In genomic region chr3:57397175-57398026, GRCh38 we compare ENCODE assay signal across 8 cellular contexts.
DNase-seq lines count a peak whose midpoint lies in the region; ATAC-seq and TF ChIP-seq lines count a peak whose summit lies in the region.

No MANE protein-coding gene starts in this region.

- TF ChIP-seq POLR2A in spleen (IDR thresholded peaks at IDR 0.05): no peak

- H3K27me3 ChIP-seq in left ventricle myocardium inferior (ENCODE audit: low read depth) (peaks cover 9% of the 10 kb centered on the region), spleen (replicated peaks in 1 of 7) (no peaks in the 10 kb centered on the region)

- TF ChIP-seq CTCF in GM20000 (IDR thresholded peaks at IDR 0.05; ENCODE audit: extremely low read depth, missing control alignments) (peak; percentile 83), left ventricle myocardium inferior (IDR thresholded peaks at IDR 0.05; ENCODE audit: borderline replicate concordance) (peak; percentile 84), spleen (IDR thresholded peaks at IDR 0.05 in 8 of 11, conservative IDR thresholded peaks at IDR 0.05 in 3 of 11) (peak; percentile 62 to 85 (median 81))

- H3K36me3 ChIP-seq in SK-N-MC (ENCODE audit: insufficient read depth, low read length): no peaks in the 10 kb centered on the region
- H3K36me3 ChIP-seq in left ventricle myocardium inferior: no peaks in the 10 kb centered on the region
- H3K36me3 ChIP-seq in spleen: no peaks in the 10 kb centered on the region

- DNase-seq in Daoy (ENCODE audit: low read depth) (peak; percentile 54), GM20000 (ENCODE audit: low spot score) (peak; percentile 66), SK-N-MC (ENCODE audit: low read depth, low spot score) (peak; percentile 12), left ventricle myocardium inferior (no peak), spleen (no peak), NCI-H345 treated with DMSO at 0.1 percent for 48 hours (lab: John Stamatoyannopoulos, UW; ENCODE audit: unreplicated experiment) (no peak)
- DNase-seq in activated naive CD4-positive, alpha-beta T cell treated with Interleukin-2 at 50 U/mL for 16 hours: peak; percentile 53

- H3K4me3 ChIP-seq in SK-N-MC (no peak overlapping the region), left ventricle myocardium inferior (no peak overlapping the region), spleen (peak overlapping the region in 1 of 8 donors; percentile 27)

- H3K9ac ChIP-seq in SK-N-MC (ENCODE audit: insufficient read length): no peak overlapping the region

- intact Hi-C loops in left ventricle myocardium inferior (cut with micrococcal nuclease): no loop called here
- intact Hi-C loops in spleen (cut with DNase I; ENCODE audit: low total_unique reads): no loop called here

- 6 to 22% (median 18%) methylated on average over 3 of the region's 3 CpGs for WGBS in spleen, 5 donors

- H3K4me1 ChIP-seq in left ventricle myocardium inferior (no peaks in the 10 kb centered on the region), spleen (peaks cover 0 to 8% (median 3%) of the 10 kb centered on the region in 6 donors)

- H3K9me3 ChIP-seq in SK-N-MC (ENCODE audit: low read depth, low read length): no peaks in the 10 kb centered on the region
- no peaks in the 10 kb centered on the region for H3K9me3 ChIP-seq in left ventricle myocardium inferior (replicated peaks)
- H3K9me3 ChIP-seq in spleen: peaks cover 0 to 6% (median 0%) of the 10 kb centered on the region in 8 donors

- H3K27ac ChIP-seq in SK-N-MC: no peak overlapping the region
- H3K27ac ChIP-seq in left ventricle myocardium inferior (replicated peaks): no peak overlapping the region
- no peak overlapping the region for H3K27ac ChIP-seq in spleen

- peak; percentile 77 for ATAC-seq in HG03571 (IDR thresholded peaks at IDR 0.05; ENCODE audit: unreplicated experiment)

Comparison
In these comparisons a context has a peak if more than half of its experiments do, and no peak if none do; other contexts are left out.
1. DNase-seq: peak in Daoy (single experiment), GM20000 (single experiment), SK-N-MC (single experiment) and activated naive CD4-positive, alpha-beta T cell treated with Interleukin-2 at 50 U/mL for 16 hours (single experiment); none in left ventricle myocardium inferior (single experiment), spleen (single experiment) and NCI-H345 treated with DMSO at 0.1 percent for 48 hours (single experiment).
2. Peak in every context shown above with its lines, with median percentiles within 50 percentile points of each other: CTCF ChIP-seq.